Comparison of ENCODE assay signal across 1 cellular context in genomic region chr16:48146710-48147109, GRCh38.
TF ChIP-seq lines count a peak whose summit lies in the region.

No MANE protein-coding gene starts in this region.

TF ChIP-seq in K562, 482 proteins besides CTCF, POLR2A, EP300 and RAD21 (continued from another document):
- TF ChIP-seq, protein P1, sequence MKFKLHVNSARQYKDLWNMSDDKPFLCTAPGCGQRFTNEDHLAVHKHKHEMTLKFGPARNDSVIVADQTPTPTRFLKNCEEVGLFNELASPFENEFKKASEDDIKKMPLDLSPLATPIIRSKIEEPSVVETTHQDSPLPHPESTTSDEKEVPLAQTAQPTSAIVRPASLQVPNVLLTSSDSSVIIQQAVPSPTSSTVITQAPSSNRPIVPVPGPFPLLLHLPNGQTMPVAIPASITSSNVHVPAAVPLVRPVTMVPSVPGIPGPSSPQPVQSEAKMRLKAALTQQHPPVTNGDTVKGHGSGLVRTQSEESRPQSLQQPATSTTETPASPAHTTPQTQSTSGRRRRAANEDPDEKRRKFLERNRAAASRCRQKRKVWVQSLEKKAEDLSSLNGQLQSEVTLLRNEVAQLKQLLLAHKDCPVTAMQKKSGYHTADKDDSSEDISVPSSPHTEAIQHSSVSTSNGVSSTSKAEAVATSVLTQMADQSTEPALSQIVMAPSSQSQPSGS (CRISPR knock-in tag; IDR thresholded peaks at IDR 0.05): no peak
- no peak for TF ChIP-seq ADNP (tag; IDR thresholded peaks at IDR 0.05)
- TF ChIP-seq EGR1 (conservative IDR thresholded peaks at IDR 0.05): peak; percentile 65
